8 cellular contexts compared by ENCODE assay signal in genomic region chr19:55655648-55656040, GRCh38. TPM values are rescaled to one million over a fixed set of nuclear protein-coding genes. Genes with fewer than 3 reads are reported as not detected.
DNase-seq lines count a peak whose midpoint lies in the region; ATAC-seq, FAIRE-seq and TF ChIP-seq lines count a peak whose summit lies in the region.

No MANE protein-coding gene starts in this region.

- H4K20me1 ChIP-seq in Karpas-422 (ENCODE audit: insufficient read depth, low read depth, low read length) = peaks cover 50% of the 10 kb centered on the region

- DNase-seq in AG04450 (ENCODE audit: low read depth, low spot score) (no peak), Karpas-422 (no peak), colonic mucosa (no peak), AG08396 (ENCODE audit: low spot score) (no peak), GM19239 (ENCODE audit: insufficient read length, low spot score) (no peak), NOMO-1 (lab: John Stamatoyannopoulos, UW; ENCODE audit: unreplicated experiment in 2 of 2) (no peak)
- DNase-seq in naive thymus-derived CD4-positive, alpha-beta T cell = no peak

- FAIRE-seq in GM19239 (lab: Jason Lieb, UNC) = no peak

- no peaks in the 10 kb centered on the region for H3K9me2 ChIP-seq in Karpas-422 (replicated peaks; ENCODE audit: insufficient read depth, low read length)

- peaks cover 58% of the 10 kb centered on the region for H3K79me2 ChIP-seq in Karpas-422 (ENCODE audit: low read length)

- POLR2A ChIA-PET in AG04450 (lab: Yijun Ruan, JAX) = no interaction called here
- POLR2A ChIA-PET in naive thymus-derived CD4-positive, alpha-beta T cell (lab: Charles Lee) = interaction anchor here (0.8 to 1.8 kb wide), 5 partner anchors 12 to 178 kb away, joined by 3 to 5 read pairs (median 4); partner anchors contain the start of gene ZNF784

- H3K4me1 ChIP-seq in Karpas-422 (ENCODE audit: low read length) (peaks cover 27% of the 10 kb centered on the region), colonic mucosa (peaks cover 21% of the 10 kb centered on the region)
- H3K4me1 ChIP-seq in naive thymus-derived CD4-positive, alpha-beta T cell (ENCODE audit: control insufficient read depth in 2 of 2, insufficient read depth in 2 of 2, low read length in 2 of 2) = peaks cover 31 to 43% of the 10 kb centered on the region in 2 donors

- no peak overlapping the region for H2AFZ ChIP-seq in Karpas-422 (ENCODE audit: low read length)

- H3K27ac ChIP-seq in AG04450 (ENCODE audit: low read depth, low read length) (peak overlapping the region; percentile 99), Karpas-422 (ENCODE audit: low read length) (peak overlapping the region; percentile 95), colonic mucosa (peak overlapping the region; percentile 99)
- peak overlapping the region; percentile 99 for H3K27ac ChIP-seq in naive thymus-derived CD4-positive, alpha-beta T cell (ENCODE audit: low read depth, low read length)

- H3K9me3 Mint-ChIP-seq in naive thymus-derived CD4-positive, alpha-beta T cell = peaks cover 0 to 10% (median 0%) of the 10 kb centered on the region in 11 donors

- H3K4me3 Mint-ChIP-seq in naive thymus-derived CD4-positive, alpha-beta T cell = peak overlapping the region; percentile 83 to 99 (median 96)

- intact Hi-C loops in colonic mucosa (cut with DNase I) = no loop called here
- intact Hi-C loops in naive thymus-derived CD4-positive, alpha-beta T cell (cut with micrococcal nuclease) = loop anchor here (1.0 to 10.0 kb wide), 6 partner anchors 20 to 1788 kb away; partner anchors contain the start of genes EPN1 (in 2 of the 2), KMT5C (in 1 of the 2), MYADM (in 1 of the 2) and ZNF784 (in 1 of the 2)

- H3K27me3 Mint-ChIP-seq in naive thymus-derived CD4-positive, alpha-beta T cell = peaks cover 0 to 2% (median 0%) of the 10 kb centered on the region in 5 donors

- H3K4me2 ChIP-seq in Karpas-422 (ENCODE audit: low read depth, low read length, poor library complexity, severe bottlenecking) = peak overlapping the region; percentile 95

- peaks cover 33 to 51% (median 38%) of the 10 kb centered on the region in 7 donors for H3K4me1 Mint-ChIP-seq in naive thymus-derived CD4-positive, alpha-beta T cell

- H3K27me3 ChIP-seq in AG04450 (ENCODE audit: control insufficient read depth, insufficient read depth, low read length) (no peaks in the 10 kb centered on the region), Karpas-422 (ENCODE audit: low read length) (no peaks in the 10 kb centered on the region), colonic mucosa (no peaks in the 10 kb centered on the region)
- no peaks in the 10 kb centered on the region for H3K27me3 ChIP-seq in naive thymus-derived CD4-positive, alpha-beta T cell (ENCODE audit: control insufficient read depth in 2 of 2, insufficient read depth in 2 of 2, low read length in 2 of 2)

- H3K9me3 ChIP-seq in AG04450 (ENCODE audit: control insufficient read depth, insufficient read depth, low read length) (no peaks in the 10 kb centered on the region; the same call in 1 of the 2 replicates), Karpas-422 (ENCODE audit: low read length) (no peaks in the 10 kb centered on the region), colonic mucosa (no peaks in the 10 kb centered on the region)
- no peaks in the 10 kb centered on the region for H3K9me3 ChIP-seq in naive thymus-derived CD4-positive, alpha-beta T cell (ENCODE audit: control insufficient read depth in 2 of 3, low read length in 3 of 3)

- H3K9ac ChIP-seq in Karpas-422 (ENCODE audit: low read length) (peak overlapping the region; percentile 86), colonic mucosa (ENCODE audit: low read depth in 2 of 2, low read length in 2 of 2) (peak overlapping the region; percentile 80 to 93)

- CTCF ChIA-PET in AG04450 (lab: Charles Lee) = no interaction called here
- CTCF ChIA-PET in naive thymus-derived CD4-positive, alpha-beta T cell (lab: Charles Lee) = interaction anchor here (0.7 kb wide), 1 partner anchor 29 kb away, joined by 3 read pairs; no protein-coding TSS in a partner anchor

- peak overlapping the region; percentile 93 for H3K4me3 ChIP-seq in AG04450 (ENCODE audit: low read depth, low read length)
- peak overlapping the region; percentile 78 for H3K4me3 ChIP-seq in Karpas-422 (ENCODE audit: low read length)
- peak overlapping the region; percentile 82 for H3K4me3 ChIP-seq in colonic mucosa
- H3K4me3 ChIP-seq in naive thymus-derived CD4-positive, alpha-beta T cell (ENCODE audit: low read length) = peak overlapping the region; percentile 96

- TF ChIP-seq CTCF in AG04450 (IDR thresholded peaks at IDR 0.05; ENCODE audit: low read depth, low read length) (no peak), colonic mucosa (IDR thresholded peaks at IDR 0.05) (no peak)

- H3K36me3 ChIP-seq in Karpas-422 (ENCODE audit: insufficient read depth, low read length) (peaks cover 44% of the 10 kb centered on the region), colonic mucosa (peaks cover 6% of the 10 kb centered on the region)
- peaks cover 8 to 31% (median 18%) of the 10 kb centered on the region in 3 experiments for H3K36me3 ChIP-seq in naive thymus-derived CD4-positive, alpha-beta T cell (ENCODE audit: control insufficient read depth in 2 of 3, insufficient read depth in 3 of 3, low read length in 3 of 3)

- ATAC-seq in naive thymus-derived CD4-positive, alpha-beta T cell = no peak
- ATAC-seq in HG02571 (IDR thresholded peaks at IDR 0.05; ENCODE audit: unreplicated experiment) = no peak

- peak overlapping the region; percentile 95 to 100 (median 99) for H3K27ac Mint-ChIP-seq in naive thymus-derived CD4-positive, alpha-beta T cell

- peaks cover 0 to 15% (median 9%) of the 10 kb centered on the region in 5 donors for H3K36me3 Mint-ChIP-seq in naive thymus-derived CD4-positive, alpha-beta T cell

RNA-seq across cellular contexts. Expression of gene U2AF2, which starts 0.8 kb away (rescaled TPM):
- 90.7 and 130 TPM in 2 replicates for polyA plus RNA-seq in AG04450 (2011; rRNA removed)
- 74.9 and 119 TPM in 2 replicates for polyA minus RNA-seq in AG04450 (2011; rRNA and poly(A)+ RNA removed)
- total RNA-seq in Karpas-422 (2014; rRNA removed; shearing (Covaris generic); ENCODE audit: low replicate concordance) = 107 and 272 TPM in 2 replicates
- total RNA-seq in colonic mucosa = 100 to 1,000 TPM; 146 to 289 TPM
- total RNA-seq in naive thymus-derived CD4-positive, alpha-beta T cell = 100 to 1,000 TPM; 253 to 284 (median 266) TPM
- polyA plus RNA-seq in naive thymus-derived CD4-positive, alpha-beta T cell = 1 to 10 TPM; 5.7 to 9.8 TPM

RNA-seq across cellular contexts. Expression of gene CCDC106, which starts 7.6 kb away (rescaled TPM):
- polyA plus RNA-seq in AG04450 (2011; rRNA removed) = 6.2 and 8.7 TPM in 2 replicates
- 4.0 and 7.8 TPM in 2 replicates for polyA minus RNA-seq in AG04450 (2011; rRNA and poly(A)+ RNA removed)
- total RNA-seq in Karpas-422 (2014; rRNA removed; shearing (Covaris generic); ENCODE audit: low replicate concordance) = 26.2 and 54.8 TPM in 2 replicates
- 1 to 10 TPM; 2.6 to 4.8 TPM for total RNA-seq in colonic mucosa
- 1 to 10 TPM; 3.4 to 9.6 (median 4.0) TPM for total RNA-seq in naive thymus-derived CD4-positive, alpha-beta T cell
- 1 to 10 TPM; 2.1 to 2.7 TPM for polyA plus RNA-seq in naive thymus-derived CD4-positive, alpha-beta T cell

RNA-seq across cellular contexts. Expression of gene ZNF581, which starts 12.2 kb away (rescaled TPM):
- polyA plus RNA-seq in AG04450 (2011; rRNA removed) = 19.1 and 22.9 TPM in 2 replicates
- 24.8 and 31.8 TPM in 2 replicates for polyA minus RNA-seq in AG04450 (2011; rRNA and poly(A)+ RNA removed)
- total RNA-seq in Karpas-422 (2014; rRNA removed; shearing (Covaris generic); ENCODE audit: low replicate concordance) = 119 and 128 TPM in 2 replicates
- 10 to 100 TPM; 16.0 to 20.3 TPM for total RNA-seq in colonic mucosa
- 10 to 100 TPM; 27.0 to 35.8 (median 32.1) TPM for total RNA-seq in naive thymus-derived CD4-positive, alpha-beta T cell
- polyA plus RNA-seq in naive thymus-derived CD4-positive, alpha-beta T cell = 10 to 100 TPM; 36.7 to 39.5 TPM

RNA-seq across cellular contexts. Expression of gene ZNF580, which starts 14.8 kb away (rescaled TPM):
- 7.3 and 14.0 TPM in 2 replicates for polyA plus RNA-seq in AG04450 (2011; rRNA removed)
- 7.4 and 9.0 TPM in 2 replicates for polyA minus RNA-seq in AG04450 (2011; rRNA and poly(A)+ RNA removed)
- 44.3 and 47.5 TPM in 2 replicates for total RNA-seq in Karpas-422 (2014; rRNA removed; shearing (Covaris generic); ENCODE audit: low replicate concordance)
- total RNA-seq in colonic mucosa = 10 to 100 TPM; 18.0 to 28.6 TPM
- 100 to 1,000 TPM in 2 of 5 experiments, 10 to 100 TPM in 3; 45.2 to 109 (median 65.3) TPM for total RNA-seq in naive thymus-derived CD4-positive, alpha-beta T cell
- polyA plus RNA-seq in naive thymus-derived CD4-positive, alpha-beta T cell = 10 to 100 TPM; 14.6 to 20.4 TPM

RNA-seq across cellular contexts. Expression of gene EPN1, which starts 19.4 kb away (rescaled TPM):
- polyA plus RNA-seq in AG04450 (2011; rRNA removed) = 32.1 and 44.1 TPM in 2 replicates
- polyA minus RNA-seq in AG04450 (2011; rRNA and poly(A)+ RNA removed) = 35.7 and 44.1 TPM in 2 replicates
- 21.2 and 52.5 TPM in 2 replicates for total RNA-seq in Karpas-422 (2014; rRNA removed; shearing (Covaris generic); ENCODE audit: low replicate concordance)
- 100 to 1,000 TPM; 257 to 259 TPM for total RNA-seq in colonic mucosa
- 10 to 100 TPM; 45.2 to 67.1 (median 52.2) TPM for total RNA-seq in naive thymus-derived CD4-positive, alpha-beta T cell
- polyA plus RNA-seq in naive thymus-derived CD4-positive, alpha-beta T cell = 10 to 100 TPM in 1 of 2 donors, 1 to 10 TPM in 1; 9.2 to 20.4 TPM
